12 cellular contexts compared by ENCODE assay signal in genomic region chr5:138900281-138900965, GRCh38. TPM values are rescaled to one million over a fixed set of nuclear protein-coding genes. Genes with fewer than 3 reads are reported as not detected.
A peak's percentile ranks its signal among the peaks of the same experiment; 100 is the strongest.
DNase-seq lines count a peak whose midpoint lies in the region; ATAC-seq, FAIRE-seq and TF ChIP-seq lines count a peak whose summit lies in the region.
"Had no signal": no experiment of that assay in that cellular context is flagged by ENCODE, and none has a peak within 500 bp of the region (broad histone marks: within the 10 kb centered on the region; RNA-seq: fewer than 3 reads in every experiment).

No MANE protein-coding gene starts in this region.

- no peak for TF ChIP-seq POLR2A in HepG2 (IDR thresholded peaks at IDR 0.05; ENCODE audit: insufficient read depth in 1 of 2, low read depth in 2 of 2, low read length in 2 of 2)

- no peaks in the 10 kb centered on the region for H3K79me2 ChIP-seq in HepG2 (ENCODE audit: insufficient read depth, low read length)

- H3K9me3 ChIP-seq in HepG2 (ENCODE audit: low read length): no peaks in the 10 kb centered on the region
- H3K9me3 ChIP-seq: HAP-1 had no signal

- POLR2A ChIA-PET in HepG2 (lab: Yijun Ruan, JAX): no interaction called here

- no peak for TF ChIP-seq CTCF in AG10803 (conservative IDR thresholded peaks at IDR 0.05; ENCODE audit: low read length)
- TF ChIP-seq CTCF in astrocyte of the cerebellum (IDR thresholded peaks at IDR 0.05; ENCODE audit: low read depth, low read length, missing control alignments): no peak
- no peak for TF ChIP-seq CTCF in HepG2 (CRISPR knock-in tag; IDR thresholded peaks at IDR 0.05)

- no peak overlapping the region for H3K27ac ChIP-seq in HepG2 (ENCODE audit: extremely low read length, insufficient read depth, low read length)

- no peak for ATAC-seq in HepG2
- ATAC-seq: naive thymus-derived CD8-positive, alpha-beta T cell had no signal

- in situ Hi-C loops in astrocyte of the cerebellum (cut with HindIII; ENCODE audit: low sequenced_read_pairs) (no loop called here), HepG2 (cut with HindIII; ENCODE audit: extremely low pct_ligation_motif_present, low pct_unique_long_range_greater_than_20kb) (no loop called here)

- H3K9ac ChIP-seq in HepG2 (ENCODE audit: insufficient read depth, low read depth, low read length): no peak overlapping the region

- no peak for FAIRE-seq in HepG2 (lab: Jason Lieb, UNC)

- H2AFZ ChIP-seq in HepG2 (ENCODE audit: low read length): no peak overlapping the region

- CTCF ChIA-PET in HepG2 (lab: Yijun Ruan, JAX; ENCODE audit: low intra/inter-chr PET ratio, low total read pairs): no interaction called here

- no peaks in the 10 kb centered on the region for H4K20me1 ChIP-seq in HepG2 (ENCODE audit: insufficient read depth, low read length)

- no peaks in the 10 kb centered on the region for H3K27me3 ChIP-seq in HepG2 (ENCODE audit: control insufficient read depth in 1 of 2, insufficient read depth in 2 of 2, low read length in 2 of 2)

- intact Hi-C loops in HepG2 (cut with micrococcal nuclease; ENCODE audit: unreplicated experiment): no loop called here

- no peaks in the 10 kb centered on the region for H3K4me1 ChIP-seq in HepG2 (ENCODE audit: insufficient read depth, low read length)
- H3K4me1 ChIP-seq: HAP-1 had no signal

- H3K36me3 ChIP-seq in HepG2 (replicated peaks in 1 of 2; ENCODE audit: control insufficient read depth in 1 of 2, insufficient read depth in 2 of 2, low read length in 2 of 2): peaks cover 19 to 56% of the 10 kb centered on the region in 2 experiments

- WGBS in HepG2 (ENCODE audit: low lambda C conversion rate): 86% methylated on average over 6 of the region's 6 CpGs

- DNase-seq in AG10803 (ENCODE audit: low read depth) (peak; percentile 9), HS-5 (ENCODE audit: low read depth) (peak; percentile 35), astrocyte of the cerebellum (ENCODE audit: low read depth) (peak; percentile 16), HepG2 (ENCODE audit: low spot score) (no peak), HK-2 (ENCODE audit: unreplicated experiment) (no peak), HUDEP-2 (lab: John Stamatoyannopoulos, UW; ENCODE audit: unreplicated experiment in 76 of 76) (no peak), amniotic stem cell (lab: John Stamatoyannopoulos, UW) (no peak), NCI-H2029 treated with DMSO at 0.1 percent for 48 hours (lab: John Stamatoyannopoulos, UW) (no peak)
- DNase-seq: DMS 273 treated with DMSO at 0.1 percent for 48 hours; hippocampal formation; naive thymus-derived CD8-positive, alpha-beta T cell had no signal

- no peak for TF ChIP-seq RAD21 in HepG2 (CRISPR knock-in tag; IDR thresholded peaks at IDR 0.05)

- no peak overlapping the region for H3K4me3 ChIP-seq in AG10803 (ENCODE audit: low read length)
- no peak overlapping the region for H3K4me3 ChIP-seq in astrocyte of the cerebellum (ENCODE audit: low read depth, low read length)
- H3K4me3 ChIP-seq in HepG2 (replicated peaks in 1 of 3; ENCODE audit: insufficient read depth in 1 of 3, low read depth in 2 of 3, low read length in 3 of 3): no peak overlapping the region
- H3K4me3 ChIP-seq: HAP-1 had no signal

- TF ChIP-seq EP300 in HepG2 (IDR thresholded peaks at IDR 0.05; ENCODE audit: low read depth in 2 of 2, low read length in 2 of 2) (no peak), HepG2 (CRISPR knock-in tag; IDR thresholded peaks at IDR 0.05; ENCODE audit: borderline replicate concordance) (no peak)

- H3K4me2 ChIP-seq in HepG2 (ENCODE audit: low read depth, low read length): no peak overlapping the region

- no TSS peak for BruUV-seq in HepG2 (replicated peaks; lab: Mats Ljungman, UMichigan)

TF ChIP-seq in HepG2, 621 proteins besides CTCF, POLR2A, EP300 and RAD21:
- TF ChIP-seq FOSL2 (CRISPR knock-in tag; IDR thresholded peaks at IDR 0.05) (0 out of 2 replicates have a peak, but pooled peaks have one; percentile 12), ZNF441 (CRISPR knock-in tag; IDR thresholded peaks at IDR 0.05; ENCODE audit: borderline replicate concordance) (no peak)
TF ChIP-seq in HepG2: peak in this region for 1.

RNA-seq across cellular contexts. Expression of gene LRRTM2, which starts 25.3 kb away (rescaled TPM):
- not detected in 2 replicates for total RNA-seq in HepG2 (2016; rRNA removed; fragmentation: Illumina TruSeq; extraction: Trizol)
- not detected in 2 replicates for total RNA-seq in HepG2 (2016; cell fraction: cytosol; rRNA removed; fragmentation: Illumina TruSeq; extraction: Trizol; ENCODE audit: low read depth)
- not detected in 2 replicates for total RNA-seq in HepG2 (2016; cell fraction: insoluble cytoplasmic fraction; rRNA removed; fragmentation: Illumina TruSeq; extraction: Trizol)
- not detected in 2 replicates for total RNA-seq in HepG2 (2016; cell fraction: membrane; rRNA removed; fragmentation: Illumina TruSeq; extraction: Trizol)
- total RNA-seq in HepG2 (2016; cell fraction: nucleus; rRNA removed; fragmentation: Illumina TruSeq; extraction: Trizol): not detected in 2 replicates
- polyA plus RNA-seq in HepG2 (2011; rRNA removed): not detected in 2 replicates
- not detected in 2 replicates for polyA plus RNA-seq in HepG2 (2011; cell fraction: cytosol; rRNA removed)
- not detected in 2 replicates for polyA plus RNA-seq in HepG2 (2011; cell fraction: nucleus; rRNA removed)
- polyA plus RNA-seq in HepG2 (2012): 0.03 and 0.08 TPM in 2 replicates
- not detected in 2 replicates for polyA plus RNA-seq in HepG2 (2016; cell fraction: cytosol; fragmentation: Illumina TruSeq; extraction: Trizol; ENCODE audit: low read depth)
- polyA plus RNA-seq in HepG2 (2016; cell fraction: insoluble cytoplasmic fraction; fragmentation: Illumina TruSeq; extraction: Trizol; ENCODE audit: low read depth): not detected in 2 replicates
- not detected in 2 replicates for polyA plus RNA-seq in HepG2 (2016; cell fraction: membrane; fragmentation: Illumina TruSeq; extraction: Trizol; ENCODE audit: low read depth)
- polyA plus RNA-seq in HepG2 (2016; cell fraction: nucleus; fragmentation: Illumina TruSeq; extraction: Trizol; ENCODE audit: insufficient read depth, low read depth): not detected in 2 replicates
- polyA minus RNA-seq in HepG2 (2011; rRNA and poly(A)+ RNA removed; ENCODE audit: low replicate concordance): not detected in 2 replicates
- not detected in 2 replicates for polyA minus RNA-seq in HepG2 (2011; cell fraction: cytosol; rRNA and poly(A)+ RNA removed)
- polyA minus RNA-seq in HepG2 (2011; cell fraction: nucleus; rRNA and poly(A)+ RNA removed): not detected in 2 replicates
- total RNA-seq: naive thymus-derived CD8-positive, alpha-beta T cell had no signal
- polyA plus RNA-seq: naive thymus-derived CD8-positive, alpha-beta T cell had no signal

Comparison
In these comparisons a context has a peak if more than half of its experiments do, and no peak if none do; other contexts are left out.
1. DNase-seq: peak in AG10803 (single experiment), HS-5 (single experiment) and astrocyte of the cerebellum (single experiment); none in HepG2 (single experiment), HK-2 (single experiment), HUDEP-2 (0 of 76), amniotic stem cell (single experiment) and NCI-H2029 treated with DMSO at 0.1 percent for 48 hours (single experiment).